19 cellular contexts compared by ENCODE assay signal in the genomic region with DNA sequence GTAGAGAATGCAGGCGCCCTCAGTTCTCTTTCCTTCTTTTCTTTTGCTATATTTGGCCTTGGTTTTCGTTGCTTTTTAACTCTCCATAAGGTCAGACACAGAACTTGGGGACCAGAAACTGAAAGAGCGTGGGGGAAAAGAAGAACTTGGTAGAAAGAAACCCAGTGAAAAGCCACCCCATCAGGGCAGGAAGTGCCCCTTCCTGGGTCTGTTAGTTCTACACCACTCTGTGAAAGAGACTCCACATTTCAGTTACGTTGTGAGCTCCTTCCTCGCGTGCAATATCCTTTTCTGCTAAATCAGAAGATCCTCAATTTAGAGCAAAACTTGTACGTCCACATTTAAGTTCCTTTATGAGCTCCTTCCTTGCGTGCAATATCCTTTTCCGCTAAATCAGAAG.
"Had no signal": no experiment of that assay in that cellular context is flagged by ENCODE, and none has a peak within 500 bp of the region (broad histone marks: within the 10 kb centered on the region; RNA-seq: fewer than 3 reads in every experiment).

No MANE protein-coding gene starts in this region.

- H3K4me3 Mint-ChIP-seq: activated B cell treated with CpG ODN at 0.5 μM for 24 hours; activated naive CD8-positive, alpha-beta T cell treated with anti-CD3 and anti-CD28 coated beads, Interleukin-2, amount 50 U/mL, for 24 hours; endodermal cell; type B pancreatic cell had no signal

- DNase-seq: activated B cell treated with CpG ODN at 0.5 μM for 24 hours; activated CD4-positive, alpha-beta T cell treated with anti-CD3 and anti-CD28 coated beads for 4 hours; activated CD4-positive, alpha-beta T cell treated with anti-CD3 and anti-CD28 coated beads, Interleukin-2, amount 50 U/mL, for 48 hours; activated gamma-delta T cell; activated naive CD4-positive, alpha-beta T cell treated with anti-CD3 and anti-CD28 coated beads, Interleukin-2, amount 50 U/mL, for 16 hours; activated naive CD8-positive, alpha-beta T cell treated with anti-CD3 and anti-CD28 coated beads, Interleukin-2, amount 50 U/mL, for 24 hours; cerebellar nuclear complex; endodermal cell; esophagus squamous epithelium; gastrocnemius medialis; left ventricle myocardium superior; mammary epithelial cell; mucosa of descending colon; occipital lobe; stimulated activated CD4-positive, alpha-beta T cell treated with anti-CD3 and anti-CD28 coated beads, Interleukin-2, amount 100 ng/mL, for 48 hours; stimulated activated CD8-positive, alpha-beta memory T cell treated with anti-CD3 and anti-CD28 coated beads, Interleukin-4, amount 100 ng/mL, for 48 hours; stimulated activated naive CD4-positive, alpha-beta T cell; T-helper 9 cell had no signal

- ATAC-seq: activated naive CD8-positive, alpha-beta T cell treated with anti-CD3 and anti-CD28 coated beads, Interleukin-2, amount 50 U/mL, for 24 hours; gastrocnemius medialis; left ventricle myocardium superior; mucosa of descending colon had no signal

- H3K27ac Mint-ChIP-seq: activated B cell treated with CpG ODN at 0.5 μM for 24 hours; activated naive CD8-positive, alpha-beta T cell treated with anti-CD3 and anti-CD28 coated beads, Interleukin-2, amount 50 U/mL, for 24 hours; endodermal cell had no signal

- H3K36me3 Mint-ChIP-seq: type B pancreatic cell had no signal

- H3K4me1 Mint-ChIP-seq: activated B cell treated with CpG ODN at 0.5 μM for 24 hours; activated naive CD8-positive, alpha-beta T cell treated with anti-CD3 and anti-CD28 coated beads, Interleukin-2, amount 50 U/mL, for 24 hours; endodermal cell had no signal

- H3K27me3 Mint-ChIP-seq: activated B cell treated with CpG ODN at 0.5 μM for 24 hours; activated naive CD8-positive, alpha-beta T cell treated with anti-CD3 and anti-CD28 coated beads, Interleukin-2, amount 50 U/mL, for 24 hours had no signal
